ENCODE assay signal across 27 cellular contexts in genomic region chr22:23158516-23159286, GRCh38. TPM values are rescaled to one million over a fixed set of nuclear protein-coding genes. Genes with fewer than 3 reads are reported as not detected.
DNase-seq lines count a peak whose midpoint lies in the region; ATAC-seq and TF ChIP-seq lines count a peak whose summit lies in the region.
"Had no signal": no experiment of that assay in that cellular context is flagged by ENCODE, and none has a peak within 500 bp of the region (broad histone marks: within the 10 kb centered on the region; RNA-seq: fewer than 3 reads in every experiment).

No MANE protein-coding gene starts in this region.

- no peaks in the 10 kb centered on the region for H3K23me2 ChIP-seq in H9 (ENCODE audit: insufficient read length, low read depth, low read length, poor library complexity, severe bottlenecking)

- H2AK5ac ChIP-seq in H9 (ENCODE audit: insufficient read length, low read length) (no peak overlapping the region), neuronal stem cell (ENCODE audit: low read depth, low read length) (peak overlapping the region; percentile 82)

- H3K27me3 ChIP-seq in H9 (ENCODE audit: insufficient read depth, low read length) (no peaks in the 10 kb centered on the region), KMS-11 (ENCODE audit: insufficient read depth, low read depth) (no peaks in the 10 kb centered on the region), neuronal stem cell (ENCODE audit: control insufficient read depth in 3 of 3, insufficient read depth in 3 of 3, low read depth in 1 of 3, low read length in 3 of 3) (no peaks in the 10 kb centered on the region), PC-9 (ENCODE audit: insufficient read depth, low read depth) (no peaks in the 10 kb centered on the region)
- H3K27me3 ChIP-seq: BE2C, SJSA1 had no signal

- intact Hi-C loops in PC-9 (cut with micrococcal nuclease; ENCODE audit: unreplicated experiment): no loop called here

- H3K4ac ChIP-seq in H9 (ENCODE audit: low read depth, low read length): no peak overlapping the region
- H3K4ac ChIP-seq in neuronal stem cell (ENCODE audit: low read length): peak overlapping the region; percentile 68

- no peak overlapping the region for H3K23ac ChIP-seq in H9 (ENCODE audit: insufficient read length, low read depth, low read length)
- peak overlapping the region; percentile 86 for H3K23ac ChIP-seq in neuronal stem cell (ENCODE audit: low read depth, low read length, poor library complexity)

- H3K4me3 ChIP-seq in KMS-11 (IDR thresholded peaks at IDR 0.05; ENCODE audit: insufficient read depth, low read depth, low read length) (no peak overlapping the region), neuronal stem cell (ENCODE audit: low read length in 2 of 2) (no peak overlapping the region), PC-9 (no peak overlapping the region)
- H3K4me3 ChIP-seq: SJSA1 had no signal

- H3K4me2 ChIP-seq in H9 (ENCODE audit: insufficient read depth, insufficient read length, low read length) (no peak overlapping the region), KMS-11 (peak overlapping the region; percentile 87), neuronal stem cell (ENCODE audit: insufficient read depth, low read length, poor library complexity, severe bottlenecking) (no peak overlapping the region), PC-9 (no peak overlapping the region)

- H3K9me3 ChIP-seq in H9 (ENCODE audit: control insufficient read depth, low read depth, low read length) (no peaks in the 10 kb centered on the region), neuronal stem cell (replicated peaks in 1 of 2; ENCODE audit: control insufficient read depth in 2 of 2, insufficient read depth in 1 of 2, low read depth in 1 of 2, low read length in 2 of 2) (no peaks in the 10 kb centered on the region), PC-9 (ENCODE audit: insufficient read depth, low read depth) (no peaks in the 10 kb centered on the region)
- H3K9me3 ChIP-seq: BE2C, SJSA1 had no signal

- ATAC-seq in WTC11 (no peak), left lobe of liver (no peak)
- ATAC-seq: T-cell had no signal

- TF ChIP-seq CTCF in H9 (conservative IDR thresholded peaks at IDR 0.05): no peak
- no peak for TF ChIP-seq CTCF in KMS-11 (conservative IDR thresholded peaks at IDR 0.05; ENCODE audit: low read depth, low read length)
- TF ChIP-seq CTCF in WTC11 (IDR thresholded peaks at IDR 0.05): no peak
- TF ChIP-seq CTCF in PC-9 (conservative IDR thresholded peaks at IDR 0.05): no peak

- WGBS in H9 (ENCODE audit: extremely low coverage, insufficient read length, low lambda C conversion rate): no CpG with 5 or more reads among the region's 14 CpGs
- WGBS in neuronal stem cell (ENCODE audit: extremely low coverage in 2 of 2, insufficient read length in 2 of 2, insufficient replicate concordance in 1 of 2), 2 donors: no CpG with 5 or more reads among the region's 14 CpGs

- H3K36me3 Mint-ChIP-seq in H9 (ENCODE audit: insufficient read depth in 1 of 3, low read depth in 3 of 3) (no peaks in the 10 kb centered on the region; a peak in 1 of 7 replicates), WTC11 (no peaks in the 10 kb centered on the region)
- H3K36me3 Mint-ChIP-seq: CD14-positive monocyte; CD8-positive, alpha-beta memory T cell; T-cell had no signal

- H3K4me3 Mint-ChIP-seq in H9: no peak overlapping the region
- no peak overlapping the region for H3K4me3 Mint-ChIP-seq in WTC11
- H3K4me3 Mint-ChIP-seq: CD14-positive monocyte; CD8-positive, alpha-beta memory T cell; T-cell had no signal

- H3K27ac ChIP-seq in H9 (ENCODE audit: insufficient read length, low read depth, low read length) (no peak overlapping the region), KMS-11 (0 out of 2 replicates have a peak overlapping the region, but pooled peaks have one; percentile 78), neuronal stem cell (replicated peaks; ENCODE audit: low read length) (no peak overlapping the region), PC-9 (no peak overlapping the region)
- H3K27ac ChIP-seq: SJSA1 had no signal

- H2BK120ac ChIP-seq in H9 (ENCODE audit: low read depth, low read length, poor library complexity, severe bottlenecking): no peak overlapping the region
- no peak overlapping the region for H2BK120ac ChIP-seq in neuronal stem cell (ENCODE audit: low read depth, low read length)

- CTCF ChIA-PET in WTC11 (lab: Charles Lee): interaction anchor here (2.8 to 3.2 kb wide), 4 partner anchors 18 to 227 kb away, joined by 18 to 40 read pairs (median 26); partner anchors contain the start of gene RSPH14
- CTCF ChIA-PET in PC-9 (lab: Charles Lee): no interaction called here

- H3F3A ChIP-seq in PC-9 (ENCODE audit: insufficient read depth, low read depth): no peaks in the 10 kb centered on the region; the same call in 1 of the 2 replicates

- H2AFZ ChIP-seq in H9 (ENCODE audit: low read length): no peak overlapping the region
- no peak overlapping the region for H2AFZ ChIP-seq in KMS-11 (ENCODE audit: low read depth)
- H2AFZ ChIP-seq in neuronal stem cell (ENCODE audit: low read length): no peak overlapping the region
- no peak overlapping the region for H2AFZ ChIP-seq in PC-9

- H3K18ac ChIP-seq in H9 (ENCODE audit: insufficient read length, low read depth, low read length): no peak overlapping the region
- H3K18ac ChIP-seq in neuronal stem cell (ENCODE audit: low read length): peak overlapping the region; percentile 71

- H2BK15ac ChIP-seq in H9 (ENCODE audit: low read depth, low read length): no peak overlapping the region
- H2BK15ac ChIP-seq in neuronal stem cell (ENCODE audit: low read length): peak overlapping the region; percentile 77

- H3K79me2 ChIP-seq in H9 (ENCODE audit: insufficient read depth, low read length): no peaks in the 10 kb centered on the region
- no peaks in the 10 kb centered on the region; the same call in 1 of the 2 replicates for H3K79me2 ChIP-seq in KMS-11 (ENCODE audit: insufficient read depth, low read depth)
- H3K79me2 ChIP-seq in PC-9 (ENCODE audit: low read depth): no peaks in the 10 kb centered on the region

- H2BK5ac ChIP-seq in H9 (ENCODE audit: insufficient read length, low read length) (no peak overlapping the region), neuronal stem cell (ENCODE audit: low read length) (peak overlapping the region; percentile 27)

- H3K4me1 ChIP-seq in H9 (ENCODE audit: insufficient read depth, low read length): no peaks in the 10 kb centered on the region
- H3K4me1 ChIP-seq in KMS-11 (ENCODE audit: low read depth, poor library complexity, severe bottlenecking): peaks cover 39% of the 10 kb centered on the region
- peaks cover 0 to 13% of the 10 kb centered on the region in 2 donors for H3K4me1 ChIP-seq in neuronal stem cell (ENCODE audit: control insufficient read depth in 2 of 2, insufficient read depth in 1 of 2, low read depth in 1 of 2, low read length in 2 of 2)
- peaks cover 11% of the 10 kb centered on the region; the same call in 1 of the 2 replicates for H3K4me1 ChIP-seq in PC-9 (replicated peaks; ENCODE audit: insufficient read depth)
- H3K4me1 ChIP-seq: BE2C, SJSA1 had no signal

- H3K27me3 Mint-ChIP-seq in H9 (ENCODE audit: low read depth) (peaks cover 9% of the 10 kb centered on the region), WTC11 (ENCODE audit: low read depth) (no peaks in the 10 kb centered on the region; the same call in 1 of the 2 replicates)
- H3K27me3 Mint-ChIP-seq: CD8-positive, alpha-beta memory T cell; T-cell had no signal

- DNase-seq in H9 (no peak), WTC11 (ENCODE audit: low spot score) (no peak), neuronal stem cell (ENCODE audit: low spot score) (no peak), medulla oblongata (ENCODE audit: extremely low spot score) (no peak), DMS53 treated with DMSO at 0.1 percent for 48 hours (lab: John Stamatoyannopoulos, UW; ENCODE audit: unreplicated experiment) (no peak), left lobe of liver (ENCODE audit: low spot score) (no peak), PC-9 (no peak)
- DNase-seq: BE2C; CD8-positive, alpha-beta memory T cell; HCEC 1CT; Kasumi-1; MV-4-11; NCI-H1105; NCI-H1694 treated with DMSO at 0.1 percent for 48 hours; NCI-H2171; NCI-H226; NCI-H510A treated with DMSO at 0.1 percent for 48 hours; NCI-H748 treated with DMSO at 0.1 percent for 48 hours; Right ventricle myocardium superior; RPMI8226; T-cell had no signal

- H3K14ac ChIP-seq in H9 (ENCODE audit: insufficient read depth, low read length): 0 out of 2 replicates have a peak overlapping the region, but pooled peaks have one; percentile 5
- peak overlapping the region; percentile 32 for H3K14ac ChIP-seq in neuronal stem cell (ENCODE audit: low read length)

- BruUV-seq in PC-9 (replicated peaks; lab: Mats Ljungman, UMichigan): no TSS peak

- H4K8ac ChIP-seq in H9 (replicated peaks; ENCODE audit: insufficient read length, low read depth, low read length) (no peak overlapping the region), neuronal stem cell (ENCODE audit: low read depth, low read length) (no peak overlapping the region)

- H3K9me2 ChIP-seq in PC-9 (ENCODE audit: insufficient read depth): no peaks in the 10 kb centered on the region

- H4K20me1 ChIP-seq in H9 (ENCODE audit: control insufficient read depth, insufficient read depth, insufficient read length) (no peaks in the 10 kb centered on the region), KMS-11 (ENCODE audit: insufficient read depth) (no peaks in the 10 kb centered on the region), PC-9 (ENCODE audit: insufficient read depth) (no peaks in the 10 kb centered on the region)

- H3K9me3 Mint-ChIP-seq in H9 (no peaks in the 10 kb centered on the region), WTC11 (no peaks in the 10 kb centered on the region)
- H3K9me3 Mint-ChIP-seq: CD14-positive monocyte; CD8-positive, alpha-beta memory T cell; T-cell had no signal

- POLR2A ChIA-PET in WTC11 (lab: Charles Lee): no interaction called here
- POLR2A ChIA-PET in PC-9 (lab: Charles Lee; ENCODE audit: unreplicated experiment): no interaction called here

- H3K4me1 Mint-ChIP-seq in H9: peaks cover 17 to 34% of the 10 kb centered on the region in 2 experiments
- H3K4me1 Mint-ChIP-seq in WTC11: peaks cover 21% of the 10 kb centered on the region

- no peak overlapping the region for H2BK20ac ChIP-seq in H9 (ENCODE audit: low read depth, low read length, poor library complexity, severe bottlenecking)

- H4K5ac ChIP-seq in H9 (ENCODE audit: insufficient read length, low read depth, low read length): no peak overlapping the region

- H2BK12ac ChIP-seq in H9 (ENCODE audit: insufficient read length, low read depth, low read length) (no peak overlapping the region), neuronal stem cell (ENCODE audit: low read length) (peak overlapping the region; percentile 34)

- no peak overlapping the region for H3T11ph ChIP-seq in H9 (ENCODE audit: low read length)

- H3K27ac Mint-ChIP-seq in H9 (no peak overlapping the region), WTC11 (peak overlapping the region; percentile 72; the same call in 1 of the 2 replicates)
- H3K27ac Mint-ChIP-seq: T-cell had no signal

- H3K79me1 ChIP-seq in H9 (ENCODE audit: insufficient read depth, low read depth, low read length, poor library complexity, severe bottlenecking) (no peaks in the 10 kb centered on the region), neuronal stem cell (ENCODE audit: low read depth, low read length) (no peaks in the 10 kb centered on the region)

- no peak overlapping the region for H4K91ac ChIP-seq in H9 (ENCODE audit: insufficient read length, low read depth, low read length)
- H4K91ac ChIP-seq in neuronal stem cell (ENCODE audit: low read depth, low read length, poor library complexity): no peak overlapping the region

- no peak overlapping the region for H3K9ac ChIP-seq in H9 (ENCODE audit: extremely low read depth, insufficient read length, low read length)
- peak overlapping the region; percentile 70; the same call in 1 of the 2 replicates for H3K9ac ChIP-seq in KMS-11
- H3K9ac ChIP-seq in neuronal stem cell (ENCODE audit: low read depth, low read length, poor library complexity): peak overlapping the region; percentile 63

- no peak overlapping the region for H3K56ac ChIP-seq in H9 (ENCODE audit: insufficient read length, low read depth, low read length)

- no peaks in the 10 kb centered on the region for H3K36me3 ChIP-seq in KMS-11 (ENCODE audit: insufficient read depth)
- H3K36me3 ChIP-seq in neuronal stem cell (replicated peaks in 1 of 2; ENCODE audit: control insufficient read depth in 2 of 2, insufficient read depth in 2 of 2, low read length in 2 of 2): peaks cover 0 to 39% of the 10 kb centered on the region in 2 donors
- no peaks in the 10 kb centered on the region for H3K36me3 ChIP-seq in PC-9 (ENCODE audit: low read depth)
- H3K36me3 ChIP-seq: BE2C, SJSA1 had no signal

RNA-seq across cellular contexts. Expression of gene RAB36, which starts 13.4 kb away (rescaled TPM):
- total RNA-seq in H9 (2021): 0.92 and 1.4 TPM in 2 replicates
- 0.89 to 1.8 TPM (median 1.1 TPM) in 3 replicates for total RNA-seq in WTC11 (2021)
- 4.5 TPM for polyA plus RNA-seq in neuronal stem cell (2013, experiment 1 of 2)
- polyA plus RNA-seq in neuronal stem cell (2013, experiment 2 of 2): 4.5 TPM
- total RNA-seq in left lobe of liver: 0.38 TPM
- 5.8 and 6.8 TPM in 2 replicates for total RNA-seq in PC-9 (2021)

RNA-seq across cellular contexts. Expression of gene RSPH14, which starts 16.9 kb away (rescaled TPM):
- total RNA-seq in H9 (2021) (not detected in 2 replicates), WTC11 (2021) (0.50 to 0.57 TPM in 2 of 3 replicates, not detected in the other), left lobe of liver (0.18 TPM), PC-9 (2021) (0.28 TPM in 1 of 2 replicates, not detected in the other)
- 2.0 TPM for polyA plus RNA-seq in neuronal stem cell (2013, experiment 1 of 2)
- 2.2 TPM for polyA plus RNA-seq in neuronal stem cell (2013, experiment 2 of 2)
- total RNA-seq: CD8-positive, alpha-beta memory T cell; Daoy; G401; M059J; Right ventricle myocardium superior; SJSA1 had no signal
- polyA plus RNA-seq: CD14-positive monocyte had no signal

RNA-seq across cellular contexts. Expression of gene BCR, which starts 21.6 kb away (rescaled TPM):
- total RNA-seq in H9 (2021): 77.0 and 81.6 TPM in 2 replicates
- total RNA-seq in WTC11 (2021): 96.5 to 129 TPM (median 105 TPM) in 3 replicates
- 20.8 TPM for polyA plus RNA-seq in neuronal stem cell (2013, experiment 1 of 2)
- 19.8 TPM for polyA plus RNA-seq in neuronal stem cell (2013, experiment 2 of 2)
- total RNA-seq in left lobe of liver: 29.7 TPM
- total RNA-seq in PC-9 (2021): 47.8 and 54.9 TPM in 2 replicates
